26 cellular contexts compared by ENCODE assay signal in the genomic region with DNA sequence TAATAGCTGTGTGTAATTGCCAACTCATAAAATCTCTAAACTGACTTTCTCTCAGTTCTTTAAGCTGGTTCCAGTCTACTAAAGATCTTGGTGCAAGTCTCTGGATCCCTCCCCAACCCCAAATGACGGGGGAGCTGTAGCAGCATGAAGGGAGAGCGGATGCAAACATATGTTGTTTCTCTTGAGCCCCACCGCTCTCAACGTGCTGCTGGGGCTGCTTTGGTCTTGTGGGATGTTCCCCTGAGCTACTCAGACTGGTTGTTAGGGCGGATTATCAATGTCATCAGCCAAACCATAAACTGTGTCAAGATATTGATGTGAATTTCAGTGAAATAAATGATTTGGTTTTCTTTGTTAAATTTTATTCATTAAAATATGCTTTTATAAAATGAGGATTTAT.
"Had no signal": no experiment of that assay in that cellular context is flagged by ENCODE, and none has a peak within 500 bp of the region (broad histone marks: within the 10 kb centered on the region; RNA-seq: fewer than 3 reads in every experiment).

No MANE protein-coding gene starts in this region.

- H3K36me3 Mint-ChIP-seq: activated CD8-positive, alpha-beta memory T cell treated with anti-CD3 and anti-CD28 coated beads, Interleukin-2, amount 10 ng/mL, durations not matched to agents 7 days and 5 days; activated naive CD4-positive, alpha-beta T cell treated with anti-CD3 and anti-CD28 coated beads, Interleukin-2, amount 50 U/mL, for 24 hours had no signal

- H3K4me3 Mint-ChIP-seq: activated B cell treated with CpG ODN at 0.5 μM for 24 hours; activated CD4-positive, alpha-beta T cell treated with anti-CD3 and anti-CD28 coated beads, Interleukin-2, amount 10 ng/mL, durations not matched to agents 24 days and 14 days; activated CD8-positive, alpha-beta memory T cell treated with anti-CD3 and anti-CD28 coated beads, Interleukin-2, amount 10 ng/mL, durations not matched to agents 7 days and 5 days; activated naive CD4-positive, alpha-beta T cell treated with anti-CD3 and anti-CD28 coated beads, Interleukin-2, amount 50 U/mL, for 24 hours; activated T-cell treated with anti-CD3 and anti-CD28 coated beads, Interleukin-2, amount 50 U/mL, for 24 hours; activated T-helper 1 cell treated with anti-CD3 and anti-CD28 coated beads, Interleukin-12 subunit alpha, Interleukin-12 subunit beta, Interleukin-2, Interleukin-4 antibody, amounts not matched to agents 30 ng/mL and 10 ng/mL and 1 ng/mL, durations not matched to agents 14 hours and 24 hours and 36 hours; T-helper 1 cell treated with Interleukin-12 subunit alpha and Interleukin-12 subunit beta and Interleukin-4 antibody, amounts not matched to agents 30 μg/mL and 1 μg/mL, for 36 hours had no signal

- H3K27me3 ChIP-seq: breast epithelium, colonic mucosa, Peyer's patch, SJSA1 had no signal

- H3K27ac Mint-ChIP-seq: activated B cell treated with CpG ODN at 0.5 μM for 24 hours; activated CD4-positive, alpha-beta T cell treated with anti-CD3 and anti-CD28 coated beads, Interleukin-2, amount 10 ng/mL, durations not matched to agents 24 days and 14 days; activated CD8-positive, alpha-beta memory T cell treated with anti-CD3 and anti-CD28 coated beads, Interleukin-2, amount 10 ng/mL, durations not matched to agents 7 days and 5 days; activated naive CD4-positive, alpha-beta T cell treated with anti-CD3 and anti-CD28 coated beads, Interleukin-2, amount 50 U/mL, for 24 hours; activated T-cell treated with anti-CD3 and anti-CD28 coated beads, Interleukin-2, amount 50 U/mL, for 24 hours; activated T-helper 1 cell treated with anti-CD3 and anti-CD28 coated beads, Interleukin-12 subunit alpha, Interleukin-12 subunit beta, Interleukin-2, Interleukin-4 antibody, amounts not matched to agents 30 ng/mL and 10 ng/mL and 1 ng/mL, durations not matched to agents 14 hours and 24 hours and 36 hours; T-helper 1 cell treated with Interleukin-12 subunit alpha and Interleukin-12 subunit beta and Interleukin-4 antibody, amounts not matched to agents 30 μg/mL and 1 μg/mL, for 36 hours had no signal

- H3K4me3 ChIP-seq: breast epithelium, colonic mucosa, Peyer's patch, SJSA1 had no signal

- H3K4me1 ChIP-seq: breast epithelium, colonic mucosa, Peyer's patch, SJSA1 had no signal

- DNase-seq: activated B cell treated with CpG ODN at 0.5 μM for 24 hours; activated CD4-positive, alpha-beta T cell treated with anti-CD3 and anti-CD28 coated beads for 1 hour; activated CD4-positive, alpha-beta T cell treated with anti-CD3 and anti-CD28 coated beads, Interleukin-2, amount 10 ng/mL, durations not matched to agents 24 days and 14 days; activated CD4-positive, alpha-beta T cell treated with anti-CD3 and anti-CD28 coated beads, Interleukin-2, amount 50 U/mL, for 48 hours; activated CD8-positive, alpha-beta memory T cell treated with anti-CD3 and anti-CD28 coated beads, Interleukin-2, amount 10 ng/mL, durations not matched to agents 7 days and 5 days; activated effector memory CD4-positive, alpha-beta T cell treated with Interleukin-2 at 50 U/mL for 16 hours; activated naive CD4-positive, alpha-beta T cell; activated T-cell treated with anti-CD3 and anti-CD28 coated beads, Interleukin-2, amount 50 U/mL, for 24 hours; aorta; caudate nucleus; colonic mucosa; Kasumi-1; NCI-H1105 treated with DMSO at 0.1 percent for 48 hours; NCI-H1436 treated with DMSO at 0.1 percent for 48 hours; NCI-H1930; NCI-H345; NCI-H510A treated with DMSO at 0.1 percent for 48 hours; Peyer's patch; SHP77; SW 1271 had no signal

- H3K36me3 ChIP-seq: breast epithelium, colonic mucosa, Peyer's patch, SJSA1 had no signal

- H3K4me1 Mint-ChIP-seq: activated B cell treated with CpG ODN at 0.5 μM for 24 hours; activated naive CD4-positive, alpha-beta T cell treated with anti-CD3 and anti-CD28 coated beads, Interleukin-2, amount 50 U/mL, for 24 hours had no signal

- ATAC-seq: activated CD8-positive, alpha-beta memory T cell treated with anti-CD3 and anti-CD28 coated beads, Interleukin-2, amount 10 ng/mL, durations not matched to agents 7 days and 5 days; SK-N-SH treated with all-trans-retinoic acid at 6 μM for 48 hours had no signal

- H3K27ac ChIP-seq: breast epithelium, colonic mucosa, Peyer's patch, SJSA1 had no signal

- H3K9me3 Mint-ChIP-seq: activated B cell treated with CpG ODN at 0.5 μM for 24 hours; activated CD4-positive, alpha-beta T cell treated with anti-CD3 and anti-CD28 coated beads, Interleukin-2, amount 10 ng/mL, durations not matched to agents 24 days and 14 days; activated naive CD4-positive, alpha-beta T cell treated with anti-CD3 and anti-CD28 coated beads, Interleukin-2, amount 50 U/mL, for 24 hours; activated T-cell treated with anti-CD3 and anti-CD28 coated beads, Interleukin-2, amount 50 U/mL, for 24 hours; activated T-helper 1 cell treated with anti-CD3 and anti-CD28 coated beads, Interleukin-12 subunit alpha, Interleukin-12 subunit beta, Interleukin-2, Interleukin-4 antibody, amounts not matched to agents 30 ng/mL and 10 ng/mL and 1 ng/mL, durations not matched to agents 14 hours and 24 hours and 36 hours; T-helper 1 cell treated with Interleukin-12 subunit alpha and Interleukin-12 subunit beta and Interleukin-4 antibody, amounts not matched to agents 30 μg/mL and 1 μg/mL, for 36 hours had no signal
